Comparison of ENCODE assay signal across 22 cellular contexts in the genomic region with DNA sequence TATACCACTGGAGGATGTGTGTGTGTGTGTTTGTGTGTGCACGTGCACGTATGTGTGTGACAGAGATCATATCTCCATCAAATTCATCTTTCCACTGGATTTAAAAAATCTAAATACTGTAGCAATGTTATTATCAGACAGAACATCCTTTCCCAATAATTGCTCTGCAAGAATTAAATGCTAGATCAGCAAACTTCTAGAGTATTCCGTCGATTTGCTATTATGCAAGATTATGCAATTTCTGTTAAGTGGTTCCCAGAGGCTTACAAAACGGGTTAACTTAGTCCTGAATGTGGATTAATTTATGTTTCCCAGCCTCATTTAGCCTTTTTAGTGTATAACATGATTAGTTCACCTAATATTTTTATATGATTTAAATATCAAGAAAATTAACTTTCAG. TPM values are rescaled to one million over a fixed set of nuclear protein-coding genes. Genes with fewer than 3 reads are reported as not detected.
DNase-seq lines count a peak whose midpoint lies in the region; ATAC-seq and TF ChIP-seq lines count a peak whose summit lies in the region.
"Had no signal": no experiment of that assay in that cellular context is flagged by ENCODE, and none has a peak within 500 bp of the region (broad histone marks: within the 10 kb centered on the region; RNA-seq: fewer than 3 reads in every experiment).

No MANE protein-coding gene starts in this region.

- TF ChIP-seq RAD21 in IMR-90 (IDR thresholded peaks at IDR 0.05; ENCODE audit: low read length) (no peak), liver (IDR thresholded peaks at IDR 0.05) (no peak)

- H3K14ac ChIP-seq in IMR-90 (replicated peaks; ENCODE audit: low read depth, low read length), result no peak overlapping the region

- TF ChIP-seq POLR2A in IMR-90 (IDR thresholded peaks at IDR 0.05; ENCODE audit: low read depth, low read length), result no peak

- H2BK5ac ChIP-seq in IMR-90 (ENCODE audit: low read depth, low read length, poor library complexity, severe bottlenecking), result no peak overlapping the region

- no peaks in the 10 kb centered on the region for H4K20me1 ChIP-seq in IMR-90 (ENCODE audit: insufficient read depth, low read length)
- H4K20me1 ChIP-seq: BLaER1 had no signal

- ATAC-seq in IMR-90 (ENCODE audit: low read depth), result no peak
- ATAC-seq in heart right ventricle, result no peak
- ATAC-seq: CD8-positive, alpha-beta T cell; GM12878 had no signal

- no peak overlapping the region for H3K4me2 ChIP-seq in IMR-90 (ENCODE audit: low read depth, low read length)
- H3K4me2 ChIP-seq: BLaER1 had no signal

- no peaks in the 10 kb centered on the region for H3K79me1 ChIP-seq in IMR-90 (ENCODE audit: low read depth in 1 of 2, low read length in 2 of 2)

- POLR2A ChIA-PET in IMR-90 (lab: Charles Lee; ENCODE audit: unreplicated experiment), result no interaction called here

- intact Hi-C loops in IMR-90 (cut with micrococcal nuclease), result no loop called here
- intact Hi-C loops in heart right ventricle (cut with DNase I), result no loop called here

- H4K8ac ChIP-seq in IMR-90 (ENCODE audit: low read depth in 2 of 2, low read length in 2 of 2), result no peak overlapping the region

- H3K18ac ChIP-seq in IMR-90 (ENCODE audit: low read depth, low read length), result no peak overlapping the region

- no peak for TF ChIP-seq CTCF in IMR-90 (conservative IDR thresholded peaks at IDR 0.05; ENCODE audit: low read depth, low read length)
- TF ChIP-seq CTCF in fibroblast of mammary gland (conservative IDR thresholded peaks at IDR 0.05; ENCODE audit: control insufficient read depth, insufficient read depth, low read depth, low read length), result no peak
- no peak for TF ChIP-seq CTCF in liver (IDR thresholded peaks at IDR 0.05; ENCODE audit: low read depth, low read length, missing input control)
- TF ChIP-seq CTCF in heart right ventricle (IDR thresholded peaks at IDR 0.05), result no peak

- no peak overlapping the region for H3K56ac ChIP-seq in IMR-90 (ENCODE audit: extremely low read depth, insufficient read depth, low read length)

- H2BK15ac ChIP-seq in IMR-90 (ENCODE audit: low read depth, low read length), result no peak overlapping the region

- in situ Hi-C loops in IMR-90 (cut with MboI; ENCODE audit: low sequenced_read_pairs), result no loop called here

- H3K4ac ChIP-seq in IMR-90 (ENCODE audit: low read depth, low read length), result no peak overlapping the region

- no peak overlapping the region for H3K9ac ChIP-seq in IMR-90 (ENCODE audit: low read depth, low read length)
- no peak overlapping the region for H3K9ac ChIP-seq in liver (ENCODE audit: low read depth in 1 of 2, low read length in 2 of 2)
- H3K9ac ChIP-seq: BLaER1, GM23248 had no signal

- H2BK120ac ChIP-seq in IMR-90 (ENCODE audit: low read depth, low read length), result no peak overlapping the region

- no peaks in the 10 kb centered on the region for H3K9me1 ChIP-seq in IMR-90 (ENCODE audit: insufficient read depth, low read length)

- H3K4me1 ChIP-seq in IMR-90 (ENCODE audit: control insufficient read depth, insufficient read depth, low read length), result no peaks in the 10 kb centered on the region
- no peaks in the 10 kb centered on the region for H3K4me1 ChIP-seq in liver (ENCODE audit: control insufficient read depth in 4 of 4, insufficient read depth in 4 of 4, low read length in 3 of 4)
- no peaks in the 10 kb centered on the region for H3K4me1 ChIP-seq in heart right ventricle
- H3K4me1 ChIP-seq: BLaER1 had no signal

- no peaks in the 10 kb centered on the region for H3K36me3 ChIP-seq in IMR-90 (ENCODE audit: control insufficient read depth, insufficient read depth, low read length)
- H3K36me3 ChIP-seq in liver (ENCODE audit: control insufficient read depth in 4 of 4, insufficient read depth in 3 of 4, low read depth in 1 of 4, low read length in 3 of 4), result no peaks in the 10 kb centered on the region
- H3K36me3 ChIP-seq in heart right ventricle, result no peaks in the 10 kb centered on the region
- H3K36me3 ChIP-seq: BLaER1 had no signal

- H3K9me3 ChIP-seq in IMR-90 (ENCODE audit: control insufficient read depth, insufficient read depth, low read length) (peaks cover 8% of the 10 kb centered on the region; the same call in 1 of the 2 replicates), liver (ENCODE audit: control insufficient read depth in 4 of 4, low read length in 3 of 4) (peaks cover 0 to 1% (median 0%) of the 10 kb centered on the region in 4 donors), heart right ventricle (no peaks in the 10 kb centered on the region)
- H3K9me3 ChIP-seq: BLaER1 had no signal

- H3K27me3 ChIP-seq in IMR-90 (ENCODE audit: control insufficient read depth, insufficient read depth, low read length) (no peaks in the 10 kb centered on the region), liver (ENCODE audit: control insufficient read depth in 4 of 4, insufficient read depth in 4 of 4, low read length in 3 of 4) (no peaks in the 10 kb centered on the region), heart right ventricle (no peaks in the 10 kb centered on the region)
- H3K27me3 ChIP-seq: BLaER1 had no signal

- H2AFZ ChIP-seq in IMR-90 (replicated peaks; ENCODE audit: low read length, poor library complexity), result no peak overlapping the region
- H2AFZ ChIP-seq: GM23248 had no signal

- H3K27ac ChIP-seq in IMR-90 (ENCODE audit: insufficient read depth, low read length) (no peak overlapping the region), liver (ENCODE audit: low read depth in 1 of 2, low read length in 2 of 2) (peak overlapping the region in 1 of 2 donors; percentile 16), heart right ventricle (no peak overlapping the region)
- H3K27ac ChIP-seq: BLaER1, C4-2B, GM23248 had no signal

- no TSS peak for BruUV-seq in IMR-90 (replicated peaks; lab: Mats Ljungman, UMichigan)

- no peak overlapping the region for H2BK20ac ChIP-seq in IMR-90 (ENCODE audit: low read depth, low read length)

- H4K5ac ChIP-seq in IMR-90 (ENCODE audit: low read depth, low read length), result no peak overlapping the region

- dilution Hi-C loops in IMR-90 (cut with HindIII; ENCODE audit: low sequenced_read_pairs, unreplicated experiment), result no loop called here

- no peak for DNase-seq in IMR-90
- DNase-seq in fibroblast of mammary gland (ENCODE audit: low read depth), result peak; percentile 6
- no peak for DNase-seq in inferior parietal cortex (ENCODE audit: extremely low spot score)
- DNase-seq in heart right ventricle, result no peak
- no peak for DNase-seq in activated CD8-positive, alpha-beta memory T cell treated with anti-CD3 and anti-CD28 coated beads for 24 hours
- DNase-seq: 8988T; CD4-positive, CD25-positive, alpha-beta regulatory T cell; CD8-positive, alpha-beta T cell; DMS 273 treated with DMSO at 0.1 percent for 48 hours; DMS79; EL; GDM1; GM23248; H7; HCEC 1CT had no signal

- H3K4me3 ChIP-seq in IMR-90 (ENCODE audit: insufficient read depth, low read depth, low read length), result no peak overlapping the region
- H3K4me3 ChIP-seq in fibroblast of mammary gland (ENCODE audit: control insufficient read depth, low read depth, low read length), result no peak overlapping the region
- no peak overlapping the region for H3K4me3 ChIP-seq in liver (ENCODE audit: low read depth in 1 of 3, low read length in 3 of 3)
- no peak overlapping the region for H3K4me3 ChIP-seq in heart right ventricle
- H3K4me3 ChIP-seq: BLaER1, GM12878, GM23248 had no signal

- no peak overlapping the region for H2AK5ac ChIP-seq in IMR-90 (ENCODE audit: low read depth, low read length)

- no peak overlapping the region for H3K23ac ChIP-seq in IMR-90 (ENCODE audit: low read depth, low read length)

- H4K91ac ChIP-seq in IMR-90 (ENCODE audit: insufficient read depth, low read depth, low read length), result no peak overlapping the region

- CTCF ChIA-PET in IMR-90 (lab: Yijun Ruan, JAX), result interaction anchor here (0.6 kb wide), 1 partner anchor 13 kb away, joined by 6 read pairs; no protein-coding TSS in a partner anchor

- WGBS in IMR-90 (ENCODE audit: extremely low coverage in 2 of 2, insufficient read length in 1 of 2), 2 experiments, result no CpG with 5 or more reads among the region's 5 CpGs
- WGBS in liver, result 46% methylated on average over 5 of the region's 5 CpGs
- 67 to 70% methylated on average over 5 of the region's 5 CpGs for WGBS in heart right ventricle, 2 donors

- H2AK9ac ChIP-seq in IMR-90 (replicated peaks; ENCODE audit: low read depth, low read length, poor library complexity), result no peak overlapping the region

TF ChIP-seq in IMR-90, 13 proteins besides CTCF, POLR2A, EP300 and RAD21:
- no peak for TF ChIP-seq MXI1 (IDR thresholded peaks at IDR 0.05; ENCODE audit: borderline replicate concordance, low read depth, low read length)
- TF ChIP-seq RCOR1 (IDR thresholded peaks at IDR 0.05; ENCODE audit: insufficient replicate concordance, low read length), result no peak
- TF ChIP-seq NFE2L2 (IDR thresholded peaks at IDR 0.05; ENCODE audit: low read depth, low read length), result no peak
- peak; percentile 66 for TF ChIP-seq MAFK (IDR thresholded peaks at IDR 0.05; ENCODE audit: low read depth, low read length)

TF ChIP-seq in liver, 16 proteins besides CTCF, POLR2A, EP300 and RAD21 (continues in another document):
- TF ChIP-seq YY1 (IDR thresholded peaks at IDR 0.05) (no peak), HNF4A (conservative IDR thresholded peaks at IDR 0.05) (peak in 1 of 2 donors; percentile 22), EGR1 (IDR thresholded peaks at IDR 0.05; ENCODE audit: low read depth in 2 of 2) (no peak), RXRA (IDR thresholded peaks at IDR 0.05) (peak in 1 of 2 donors; percentile 19), SP1 (IDR thresholded peaks at IDR 0.05) (no peak)
- TF ChIP-seq, protein P1, sequence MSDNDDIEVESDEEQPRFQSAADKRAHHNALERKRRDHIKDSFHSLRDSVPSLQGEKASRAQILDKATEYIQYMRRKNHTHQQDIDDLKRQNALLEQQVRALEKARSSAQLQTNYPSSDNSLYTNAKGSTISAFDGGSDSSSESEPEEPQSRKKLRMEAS (IDR thresholded peaks at IDR 0.05), result peak; percentile 23

RNA-seq across cellular contexts. Expression of a gene that starts 44.5 kb away (rescaled TPM):
- total RNA-seq in IMR-90 (2012; rRNA removed) (not detected in 2 replicates), liver (under 1 TPM in 1 of 2 donors, not detected in 1; 0.09 TPM), heart right ventricle (not detected)
- polyA plus RNA-seq in IMR-90 (2012; rRNA removed) (not detected in 2 replicates), liver (under 1 TPM in 1 of 2 donors, not detected in 1; 0.06 TPM), heart right ventricle (not detected)
- not detected in 2 replicates for polyA plus RNA-seq in IMR-90 (2012; cell fraction: cytosol; rRNA removed)
- not detected in 2 replicates for polyA plus RNA-seq in IMR-90 (2012; cell fraction: nucleus; rRNA removed; ENCODE audit: low replicate concordance)
- total RNA-seq: B cell; CD4-positive, CD25-positive, alpha-beta regulatory T cell; CD8-positive, alpha-beta T cell; GM23248; H1 had no signal
- polyA plus RNA-seq: AG04450; CD4-positive, CD25-positive, alpha-beta regulatory T cell; GM23248; H1 had no signal
